ENCODE assay signal across 12 cellular contexts in genomic region chr5:23994581-23995370, GRCh38.
DNase-seq lines count a peak whose midpoint lies in the region; ATAC-seq, FAIRE-seq and TF ChIP-seq lines count a peak whose summit lies in the region.
"Had no signal": no experiment of that assay in that cellular context is flagged by ENCODE, and none has a peak within 500 bp of the region (broad histone marks: within the 10 kb centered on the region; RNA-seq: fewer than 3 reads in every experiment).

No MANE protein-coding gene starts in this region.

- H3K4me3 Mint-ChIP-seq in MCF 10A (ENCODE audit: unreplicated experiment) (no peak overlapping the region), glutamatergic neuron (ENCODE audit: unreplicated experiment) (no peak overlapping the region), type B pancreatic cell (no peak overlapping the region)

- H3K9me3 Mint-ChIP-seq in MCF 10A (ENCODE audit: unreplicated experiment) (no peaks in the 10 kb centered on the region), glutamatergic neuron (ENCODE audit: unreplicated experiment) (no peaks in the 10 kb centered on the region), type B pancreatic cell (no peaks in the 10 kb centered on the region)

- no peaks in the 10 kb centered on the region for H3K36me3 ChIP-seq in breast epithelium
- H3K36me3 ChIP-seq in Panc1 (ENCODE audit: control insufficient read depth, insufficient read depth, low read length): no peaks in the 10 kb centered on the region
- no peaks in the 10 kb centered on the region for H3K36me3 ChIP-seq in esophagus muscularis mucosa
- H3K36me3 ChIP-seq: gastrocnemius medialis, left ventricle myocardium inferior had no signal

- no peak for TF ChIP-seq EP300 in esophagus muscularis mucosa (IDR thresholded peaks at IDR 0.05)

- TF ChIP-seq CTCF in MCF 10A (IDR thresholded peaks at IDR 0.05; ENCODE audit: unreplicated experiment): peak; percentile 17
- TF ChIP-seq CTCF in breast epithelium (IDR thresholded peaks at IDR 0.05): no peak
- peak; percentile 13; the same call in 1 of the 2 replicates for TF ChIP-seq CTCF in Panc1 (IDR thresholded peaks at IDR 0.05)
- peak; percentile 39 for TF ChIP-seq CTCF in glutamatergic neuron (IDR thresholded peaks at IDR 0.05; ENCODE audit: partially characterized antibody, unreplicated experiment)
- peak; percentile 66 for TF ChIP-seq CTCF in type B pancreatic cell (conservative IDR thresholded peaks at IDR 0.05)
- no peak for TF ChIP-seq CTCF in esophagus muscularis mucosa (IDR thresholded peaks at IDR 0.05)

- intact Hi-C loops in MCF 10A (cut with micrococcal nuclease) (loop anchor here (1.0 kb wide), 1 partner anchor 173 kb away; no protein-coding TSS in a partner anchor), breast epithelium (cut with DNase I; ENCODE audit: low total_unique reads) (no loop called here), Panc1 (cut with micrococcal nuclease; ENCODE audit: unreplicated experiment) (loop anchor here (10.0 kb wide), 1 partner anchor 170 kb away; no protein-coding TSS in a partner anchor), posterior cingulate gyrus (cut with DNase I) (no loop called here), esophagus muscularis mucosa (cut with DNase I) (no loop called here)

- in situ Hi-C loops in Panc1 (cut with HindIII; ENCODE audit: low pct_unique_long_range_greater_than_20kb, low sequenced_read_pairs): no loop called here

- POLR2A ChIA-PET in MCF 10A (lab: Yijun Ruan, JAX) (no interaction called here), Panc1 (lab: Charles Lee) (no interaction called here)

- H3K27me3 ChIP-seq in breast epithelium (no peaks in the 10 kb centered on the region), Panc1 (ENCODE audit: control insufficient read depth, insufficient read depth, low read length) (no peaks in the 10 kb centered on the region), esophagus muscularis mucosa (no peaks in the 10 kb centered on the region)
- H3K27me3 ChIP-seq: gastrocnemius medialis had no signal

- TF ChIP-seq POLR2A in breast epithelium (IDR thresholded peaks at IDR 0.05) (no peak), esophagus muscularis mucosa (IDR thresholded peaks at IDR 0.05; ENCODE audit: low read depth) (no peak)

- CTCF ChIA-PET in MCF 10A (lab: Yijun Ruan, JAX) (interaction anchor here (0.6 to 2.5 kb wide), 5 partner anchors 9 to 875 kb away, joined by 3 to 12 read pairs (median 6); no protein-coding TSS in a partner anchor), Panc1 (lab: Charles Lee) (no interaction called here)

- no peaks in the 10 kb centered on the region for H3K4me1 ChIP-seq in breast epithelium
- H3K4me1 ChIP-seq in Panc1 (ENCODE audit: control insufficient read depth, insufficient read depth, low read length): no peaks in the 10 kb centered on the region
- H3K4me1 ChIP-seq in esophagus muscularis mucosa: no peaks in the 10 kb centered on the region
- H3K4me1 ChIP-seq: gastrocnemius medialis, left ventricle myocardium inferior had no signal

- no TSS peak for BruUV-seq in MCF 10A (replicated peaks; lab: Mats Ljungman, UMichigan)
- no TSS peak for BruUV-seq in Panc1 (replicated peaks; lab: Mats Ljungman, UMichigan)

- no peak overlapping the region for H3K4me3 ChIP-seq in breast epithelium
- no peak overlapping the region for H3K4me3 ChIP-seq in Panc1 (ENCODE audit: low read depth in 2 of 2, low read length in 2 of 2)
- no peak overlapping the region for H3K4me3 ChIP-seq in esophagus muscularis mucosa
- H3K4me3 ChIP-seq: gastrocnemius medialis, left ventricle myocardium inferior had no signal

- WGBS in esophagus muscularis mucosa: 92% methylated on average over 4 of the region's 4 CpGs

- H3K4me1 Mint-ChIP-seq in MCF 10A (ENCODE audit: insufficient read depth, unreplicated experiment) (no peaks in the 10 kb centered on the region), glutamatergic neuron (ENCODE audit: low read depth, unreplicated experiment) (no peaks in the 10 kb centered on the region), type B pancreatic cell (ENCODE audit: unreplicated experiment) (peaks cover 3% of the 10 kb centered on the region)

- DNase-seq in MCF 10A (ENCODE audit: unreplicated experiment) (peak; percentile 14), breast epithelium (ENCODE audit: low spot score in 2 of 2) (no peak), Panc1 (ENCODE audit: low read depth, low spot score) (no peak), glutamatergic neuron (no peak), type B pancreatic cell (ENCODE audit: extremely low spot score, unreplicated experiment) (no peak), posterior cingulate gyrus (no peak), esophagus muscularis mucosa (ENCODE audit: extremely low spot score) (no peak), urothelium cell line (ENCODE audit: low spot score) (no peak)
- DNase-seq: gastrocnemius medialis, left ventricle myocardium inferior, NCI-H1092 treated with DMSO at 0.1 percent for 48 hours, nucleus accumbens had no signal

- FAIRE-seq in urothelium cell line (lab: Jason Lieb, UNC): no peak

- H3K36me3 Mint-ChIP-seq in MCF 10A (ENCODE audit: insufficient read depth, unreplicated experiment): no peaks in the 10 kb centered on the region
- H3K36me3 Mint-ChIP-seq in glutamatergic neuron (ENCODE audit: unreplicated experiment): no peaks in the 10 kb centered on the region
- no peaks in the 10 kb centered on the region for H3K36me3 Mint-ChIP-seq in type B pancreatic cell

- H3K27me3 Mint-ChIP-seq in MCF 10A (ENCODE audit: insufficient read depth, unreplicated experiment) (no peaks in the 10 kb centered on the region), glutamatergic neuron (ENCODE audit: unreplicated experiment) (peaks cover 2% of the 10 kb centered on the region), type B pancreatic cell (no peaks in the 10 kb centered on the region)

- no peak for ATAC-seq in Panc1
- ATAC-seq: gastrocnemius medialis had no signal

- H3K9me3 ChIP-seq in breast epithelium (no peaks in the 10 kb centered on the region), Panc1 (ENCODE audit: control insufficient read depth, insufficient read depth, low read depth, low read length) (no peaks in the 10 kb centered on the region), esophagus muscularis mucosa (no peaks in the 10 kb centered on the region)
- H3K9me3 ChIP-seq: gastrocnemius medialis had no signal

- H3K27ac Mint-ChIP-seq in MCF 10A (ENCODE audit: low read depth, unreplicated experiment) (no peak overlapping the region), glutamatergic neuron (ENCODE audit: unreplicated experiment) (no peak overlapping the region), type B pancreatic cell (no peak overlapping the region)

- H3K27ac ChIP-seq in breast epithelium: no peak overlapping the region
- no peak overlapping the region for H3K27ac ChIP-seq in Panc1 (ENCODE audit: low read length)
- H3K27ac ChIP-seq in esophagus muscularis mucosa (replicated peaks in 1 of 4): no peak overlapping the region
- H3K27ac ChIP-seq: gastrocnemius medialis, left ventricle myocardium inferior had no signal

Comparison
In these comparisons a context has a peak if more than half of its experiments do, and no peak if none do; other contexts are left out.
1. CTCF ChIP-seq: peak in MCF 10A (single experiment), Panc1 (single experiment), glutamatergic neuron (single experiment) and type B pancreatic cell (single experiment); none in breast epithelium (0 of 3) and esophagus muscularis mucosa (0 of 3).
2. intact Hi-C loops: an anchor here in MCF 10A (1.0 kb wide) and Panc1 (10.0 kb wide); none called in breast epithelium, posterior cingulate gyrus and esophagus muscularis mucosa.